In the genomic region with DNA sequence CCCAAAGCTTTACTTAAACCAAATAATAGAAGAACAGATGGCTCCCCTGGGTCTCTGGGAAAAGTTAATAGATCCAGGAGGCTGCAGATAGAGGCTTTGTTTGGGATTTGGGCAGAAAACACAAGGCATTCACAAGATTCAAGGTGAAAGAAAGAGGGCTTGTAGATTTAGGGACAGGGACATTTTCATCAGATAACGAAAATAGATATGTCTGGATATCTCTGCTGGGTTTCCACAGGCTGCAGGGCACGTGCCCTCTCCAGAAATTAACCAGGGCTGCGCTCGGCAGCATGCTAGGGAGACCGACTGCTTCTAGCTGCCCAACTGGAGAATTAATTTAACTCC, we compare ENCODE assay signal across 14 cellular contexts. TPM values are rescaled to one million over a fixed set of nuclear protein-coding genes. Genes with fewer than 3 reads are reported as not detected.
DNase-seq lines count a peak whose midpoint lies in the region; ATAC-seq and TF ChIP-seq lines count a peak whose summit lies in the region.
"Had no signal": no experiment of that assay in that cellular context is flagged by ENCODE, and none has a peak within 500 bp of the region (broad histone marks: within the 10 kb centered on the region; RNA-seq: fewer than 3 reads in every experiment).

No MANE protein-coding gene starts in this region.

- POLR2A ChIA-PET in activated CD4-positive, alpha-beta T cell treated with anti-CD3 and anti-CD28 coated beads for 36 hours (lab: Charles Lee) = interaction anchor here (0.7 kb wide), 1 partner anchor 33 kb away, joined by 3 read pairs; no protein-coding TSS in a partner anchor

- peaks cover 65% of the 10 kb centered on the region for H3K36me3 Mint-ChIP-seq in activated CD4-positive, alpha-beta T cell treated with anti-CD3 and anti-CD28 coated beads for 36 hours (ENCODE audit: low read depth)
- H3K36me3 Mint-ChIP-seq in chondrocyte (ENCODE audit: low read depth) (no peaks in the 10 kb centered on the region), osteocyte (ENCODE audit: unreplicated experiment) (no peaks in the 10 kb centered on the region)

- no peaks in the 10 kb centered on the region for H3K27me3 Mint-ChIP-seq in activated CD4-positive, alpha-beta T cell treated with anti-CD3 and anti-CD28 coated beads for 36 hours
- no peaks in the 10 kb centered on the region for H3K27me3 Mint-ChIP-seq in chondrocyte (ENCODE audit: low read depth)
- H3K27me3 Mint-ChIP-seq in osteocyte (ENCODE audit: unreplicated experiment) = no peaks in the 10 kb centered on the region

- H3K4me3 ChIP-seq in SJSA1 = no peak overlapping the region
- H3K4me3 ChIP-seq: heart right ventricle, sigmoid colon had no signal

- no peaks in the 10 kb centered on the region for H3K36me3 ChIP-seq in SJSA1
- H3K36me3 ChIP-seq: heart right ventricle, sigmoid colon had no signal

- H3K9me3 Mint-ChIP-seq in activated CD4-positive, alpha-beta T cell treated with anti-CD3 and anti-CD28 coated beads for 36 hours (ENCODE audit: low read depth) = peaks cover 17% of the 10 kb centered on the region
- H3K9me3 Mint-ChIP-seq in chondrocyte (ENCODE audit: low read depth) = peaks cover 9% of the 10 kb centered on the region
- peaks cover 7% of the 10 kb centered on the region for H3K9me3 Mint-ChIP-seq in osteocyte (ENCODE audit: unreplicated experiment)

- H3K4me1 Mint-ChIP-seq in activated CD4-positive, alpha-beta T cell treated with anti-CD3 and anti-CD28 coated beads for 36 hours = peaks cover 55% of the 10 kb centered on the region
- peaks cover 21% of the 10 kb centered on the region for H3K4me1 Mint-ChIP-seq in chondrocyte (ENCODE audit: low read depth)
- H3K4me1 Mint-ChIP-seq in osteocyte (ENCODE audit: unreplicated experiment) = peaks cover 16% of the 10 kb centered on the region

- H3K27me3 ChIP-seq in SJSA1 (replicated peaks) = no peaks in the 10 kb centered on the region

- TF ChIP-seq CTCF in chondrocyte (IDR thresholded peaks at IDR 0.05) (no peak), osteocyte (IDR thresholded peaks at IDR 0.05) (no peak)

- ATAC-seq in activated CD4-positive, alpha-beta T cell treated with anti-CD3 and anti-CD28 coated beads for 36 hours = no peak

- H3K27ac Mint-ChIP-seq in activated CD4-positive, alpha-beta T cell treated with anti-CD3 and anti-CD28 coated beads for 36 hours = peak overlapping the region; percentile 84
- H3K27ac Mint-ChIP-seq in chondrocyte (ENCODE audit: unreplicated experiment) (peak overlapping the region; percentile 95), osteocyte (ENCODE audit: unreplicated experiment) (peak overlapping the region; percentile 53)

- H3K4me1 ChIP-seq in SJSA1 (replicated peaks) = peaks cover 25% of the 10 kb centered on the region

- DNase-seq in activated CD4-positive, alpha-beta T cell treated with anti-CD3 and anti-CD28 coated beads for 36 hours = no peak
- DNase-seq in activated CD4-positive, alpha-beta T cell treated with anti-CD3 and anti-CD28 coated beads for 4 hours = no peak
- DNase-seq in SJSA1 (ENCODE audit: low read depth in 1 of 2, low spot score in 2 of 2) = no peak
- DNase-seq in chondrocyte (ENCODE audit: low spot score) = no peak
- DNase-seq in osteocyte (ENCODE audit: extremely low spot score, unreplicated experiment) = no peak
- no peak for DNase-seq in NK-92 treated with Interleukin-12 subunit alpha and Interleukin-12 subunit beta, amount 100 ng/mL, for 24 hours (lab: John Stamatoyannopoulos, UW)
- DNase-seq in nucleus accumbens (lab: John Stamatoyannopoulos, UW) = no peak
- DNase-seq in NCI-H146 treated with DMSO at 0.1 percent for 48 hours (lab: John Stamatoyannopoulos, UW; ENCODE audit: unreplicated experiment) = no peak
- DNase-seq: 8988T; activated gamma-delta T cell; central memory CD4-positive, alpha-beta T cell; heart right ventricle; NCI-H345; sigmoid colon had no signal

- H3K27ac ChIP-seq in SJSA1 = peak overlapping the region; percentile 56
- H3K27ac ChIP-seq: heart right ventricle, sigmoid colon had no signal

- peak overlapping the region; percentile 47 for H3K4me3 Mint-ChIP-seq in activated CD4-positive, alpha-beta T cell treated with anti-CD3 and anti-CD28 coated beads for 36 hours
- no peak overlapping the region for H3K4me3 Mint-ChIP-seq in chondrocyte (ENCODE audit: unreplicated experiment)
- H3K4me3 Mint-ChIP-seq in osteocyte (ENCODE audit: unreplicated experiment) = no peak overlapping the region

- no peaks in the 10 kb centered on the region; the same call in 1 of the 2 replicates for H3K9me3 ChIP-seq in SJSA1 (replicated peaks)

- CTCF ChIA-PET in activated CD4-positive, alpha-beta T cell treated with anti-CD3 and anti-CD28 coated beads for 36 hours (lab: Charles Lee) = interaction anchor here (0.6 to 0.7 kb wide), 2 partner anchors 12 to 159 kb away, joined by 3 to 8 read pairs; no protein-coding TSS in a partner anchor

- intact Hi-C loops in activated CD4-positive, alpha-beta T cell treated with anti-CD3 and anti-CD28 coated beads for 36 hours (cut with DNase I, micrococcal nuclease) = loop anchor here (1.0 to 5.0 kb wide), 8 partner anchors 14 to 270 kb away; a partner anchor contains a TSS

RNA-seq across cellular contexts. Expression of a gene that starts 14.9 kb away (rescaled TPM):
- total RNA-seq in activated CD4-positive, alpha-beta T cell treated with anti-CD3 and anti-CD28 coated beads for 36 hours = 100 to 1,000 TPM; 108 to 118 TPM
- total RNA-seq in SJSA1 (2014; rRNA removed; shearing (Covaris generic)) = 0.22 and 0.50 TPM in 2 replicates
- 0.39 to 1.8 TPM (median 1.7 TPM) in 3 replicates for total RNA-seq in chondrocyte
- total RNA-seq in osteocyte = 0.24 TPM in 1 of 2 replicates, not detected in the other

Comparison
In these comparisons a context has a peak if more than half of its experiments do, and no peak if none do; other contexts are left out.
1. RNA of a gene that starts 14.9 kb away (total RNA-seq): 108 to 118 TPM in activated CD4-positive, alpha-beta T cell treated with anti-CD3 and anti-CD28 coated beads for 36 hours; 0.39 to 1.8 TPM in chondrocyte, 0.22 to 0.50 TPM in SJSA1 and 0.24 TPM in osteocyte; every median in the first group is over 10 times any median in the second.
2. Peak in every context shown above with its lines, with median percentiles within 50 percentile points of each other: H3K27ac Mint-ChIP-seq.